Comparison of ENCODE assay signal across 1 cellular context in the genomic region with DNA sequence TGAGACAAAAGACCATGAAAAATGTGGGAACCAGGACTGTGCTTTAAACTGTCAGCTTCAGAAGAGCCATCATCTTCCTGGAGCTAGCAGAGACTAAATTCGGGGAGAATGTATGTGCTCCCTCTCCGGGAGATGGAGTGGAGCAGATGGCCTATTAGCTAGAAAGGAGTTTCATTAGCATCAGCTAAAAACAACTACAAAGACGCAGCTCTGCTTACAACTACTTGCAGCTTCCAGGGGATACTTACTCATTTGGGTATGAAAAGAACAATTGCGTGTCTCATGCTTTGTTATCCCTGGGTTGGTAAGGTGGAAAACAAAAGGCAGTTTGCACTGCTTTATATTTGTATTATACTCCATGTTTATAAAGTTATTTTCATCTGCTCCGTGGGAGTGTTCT.
TF ChIP-seq lines count a peak whose summit lies in the region.

No MANE protein-coding gene starts in this region.

TF ChIP-seq in GM23338, 12 proteins besides CTCF, POLR2A, EP300 and RAD21 (continued from another document):
- TF ChIP-seq REST (IDR thresholded peaks at IDR 0.05; ENCODE audit: unreplicated experiment), result no peak
- TF ChIP-seq ZNF462 (CRISPR knock-in tag; IDR thresholded peaks at IDR 0.05), result no peak; the same call in 1 of the 2 replicates
- TF ChIP-seq ZNF331 (CRISPR knock-in tag; IDR thresholded peaks at IDR 0.05; ENCODE audit: low read depth), result no peak
- no peak for TF ChIP-seq STAT1 (IDR thresholded peaks at IDR 0.05; ENCODE audit: unreplicated experiment)
